Comparison of ENCODE assay signal across 29 cellular contexts in the genomic region with DNA sequence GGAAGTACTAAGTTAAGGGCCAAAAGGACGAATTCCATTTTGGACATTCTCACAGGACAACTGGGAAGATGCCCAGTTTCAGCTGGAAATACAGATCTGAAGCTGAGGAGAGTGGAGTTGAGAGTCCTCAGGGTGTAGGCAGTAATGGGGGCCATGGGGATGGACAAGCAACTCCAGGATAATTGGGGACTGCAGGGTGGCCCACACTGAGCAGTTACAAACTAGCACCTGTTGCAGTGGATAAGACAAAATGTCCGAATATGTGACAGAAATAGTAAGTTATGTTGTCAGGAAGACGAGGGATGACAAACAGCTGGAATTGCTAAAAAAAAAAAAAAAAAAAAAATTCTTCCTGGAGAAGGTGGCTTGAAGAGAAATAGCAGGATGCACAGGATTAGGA. TPM values are rescaled to one million over a fixed set of nuclear protein-coding genes. Genes with fewer than 3 reads are reported as not detected.
"Had no signal": no experiment of that assay in that cellular context is flagged by ENCODE, and none has a peak within 500 bp of the region (broad histone marks: within the 10 kb centered on the region; RNA-seq: fewer than 3 reads in every experiment).

No MANE protein-coding gene starts in this region.

- H3K36me3 Mint-ChIP-seq: immature natural killer cell; naive thymus-derived CD8-positive, alpha-beta T cell had no signal

- H3K27ac Mint-ChIP-seq: immature natural killer cell; nephron; progenitor cell of endocrine pancreas; stimulated activated naive CD8-positive, alpha-beta T cell treated with anti-CD3 and anti-CD28 coated beads, Interleukin-15, Interleukin-2, amounts not matched to agents 100 ng/mL and 50 ng/mL, for 24 hours had no signal

- H3K4me3 Mint-ChIP-seq: immature natural killer cell; naive thymus-derived CD8-positive, alpha-beta T cell; nephron; stimulated activated naive CD8-positive, alpha-beta T cell treated with anti-CD3 and anti-CD28 coated beads, Interleukin-15, Interleukin-2, amounts not matched to agents 100 ng/mL and 50 ng/mL, for 24 hours had no signal

- H3K4me1 Mint-ChIP-seq: immature natural killer cell had no signal

- H3K27ac ChIP-seq: left lung, lower lobe of right lung, ovary, right atrium auricular region, right lobe of liver, skin epidermis, suprapubic skin, thoracic aorta, tibial artery, upper lobe of right lung had no signal

- H3K4me1 ChIP-seq: right atrium auricular region, right lobe of liver, suprapubic skin, tibial artery, upper lobe of right lung had no signal

- H3K4me3 ChIP-seq: left lung, lower lobe of right lung, ovary, right atrium auricular region, right lobe of liver, skin epidermis, suprapubic skin, thoracic aorta, tibial artery, upper lobe of right lung had no signal

- FAIRE-seq: islet of Langerhans, kidney, urothelium cell line had no signal

- H3K9me3 Mint-ChIP-seq: immature natural killer cell; naive thymus-derived CD8-positive, alpha-beta T cell; nephron; stimulated activated naive CD8-positive, alpha-beta T cell treated with anti-CD3 and anti-CD28 coated beads, Interleukin-15, Interleukin-2, amounts not matched to agents 100 ng/mL and 50 ng/mL, for 24 hours had no signal

- H3K36me3 ChIP-seq: left lung, lower lobe of right lung, ovary, right atrium auricular region, right lobe of liver, suprapubic skin, thoracic aorta, tibial artery, upper lobe of right lung had no signal

- DNase-seq: hippocampal formation; immature natural killer cell; kidney; left colon; left lung; lower lobe of right lung; mammary epithelial cell; mesenchymal stem cell; naive thymus-derived CD8-positive, alpha-beta T cell; ovary; right lobe of liver; stimulated activated CD4-positive, alpha-beta T cell treated with anti-CD3 and anti-CD28 coated beads, Interleukin-12 subunit alpha, Interleukin-12 subunit beta, amount 100 ng/mL, for 4 hours; stimulated activated CD4-positive, alpha-beta T cell treated with anti-CD3 and anti-CD28 coated beads, Interleukin-15, amount 100 ng/mL, for 24 hours; stimulated activated CD4-positive, alpha-beta T cell treated with anti-CD3 and anti-CD28 coated beads, Interleukin-2, amount 100 ng/mL, for 24 hours; stimulated activated CD4-positive, alpha-beta T cell treated with anti-CD3 and anti-CD28 coated beads, Interleukin-4, amount 100 ng/mL, for 1 hour; stimulated activated naive CD4-positive, alpha-beta T cell; tibial artery; upper lobe of right lung had no signal

- ATAC-seq: left colon; left lung; lower lobe of right lung; naive thymus-derived CD8-positive, alpha-beta T cell; right lobe of liver; upper lobe of right lung had no signal

- H3K9me3 ChIP-seq: left lung, lower lobe of right lung, ovary, right atrium auricular region, right lobe of liver, suprapubic skin, thoracic aorta, tibial artery, upper lobe of right lung had no signal

- H3K27me3 Mint-ChIP-seq: naive thymus-derived CD8-positive, alpha-beta T cell; stimulated activated naive CD8-positive, alpha-beta T cell treated with anti-CD3 and anti-CD28 coated beads, Interleukin-15, Interleukin-2, amounts not matched to agents 100 ng/mL and 50 ng/mL, for 24 hours had no signal

- H3K27me3 ChIP-seq: left lung, ovary, right atrium auricular region, right lobe of liver, suprapubic skin, tibial artery, upper lobe of right lung had no signal

RNA-seq across cellular contexts. Expression of a gene that starts 34.6 kb away (rescaled TPM):
- total RNA-seq: naive thymus-derived CD8-positive, alpha-beta T cell; pulmonary artery endothelial cell; renal cortical epithelial cell had no signal
- polyA plus RNA-seq: immature natural killer cell; naive thymus-derived CD8-positive, alpha-beta T cell had no signal
